In genomic region chr9:131320031-131320685, GRCh38 we compare ENCODE assay signal across 18 cellular contexts. TPM values are rescaled to one million over a fixed set of nuclear protein-coding genes. Genes with fewer than 3 reads are reported as not detected.
A peak's percentile ranks its signal among the peaks of the same experiment; 100 is the strongest.
DNase-seq lines count a peak whose midpoint lies in the region; ATAC-seq and TF ChIP-seq lines count a peak whose summit lies in the region.
"Had no signal": no experiment of that assay in that cellular context is flagged by ENCODE, and none has a peak within 500 bp of the region (broad histone marks: within the 10 kb centered on the region; RNA-seq: fewer than 3 reads in every experiment).

No MANE protein-coding gene starts in this region.

- no peak for ATAC-seq in lower lobe of right lung
- ATAC-seq in activated CD8-positive, alpha-beta T cell treated with anti-CD3 and anti-CD28 coated beads for 36 hours, result no peak
- ATAC-seq: activated T-cell treated with anti-CD3 and anti-CD28 coated beads, Interleukin-2, amount 50 U/mL, for 72 hours; HCT116 had no signal

- H4K20me1 ChIP-seq in neural progenitor cell (ENCODE audit: low read depth), result no peaks in the 10 kb centered on the region

- no peaks in the 10 kb centered on the region for H3K4me1 Mint-ChIP-seq in activated CD8-positive, alpha-beta T cell treated with anti-CD3 and anti-CD28 coated beads for 36 hours (ENCODE audit: low read depth)
- H3K4me1 Mint-ChIP-seq in neural progenitor cell, result peaks cover 7% of the 10 kb centered on the region
- H3K4me1 Mint-ChIP-seq: activated naive CD4-positive, alpha-beta T cell treated with anti-CD3 and anti-CD28 coated beads, Interleukin-2, amount 50 U/mL, for 24 hours; CD8-positive, alpha-beta memory T cell; IgD-negative memory B cell; memory B cell had no signal

- POLR2A ChIA-PET in activated CD8-positive, alpha-beta T cell treated with anti-CD3 and anti-CD28 coated beads for 36 hours (lab: Charles Lee), result no interaction called here

- H3K4me1 ChIP-seq in lower lobe of right lung, result no peaks in the 10 kb centered on the region
- H3K4me1 ChIP-seq in thymus (ENCODE audit: control insufficient read depth, insufficient read depth, low read length), result no peaks in the 10 kb centered on the region
- no peaks in the 10 kb centered on the region for H3K4me1 ChIP-seq in neural progenitor cell

- intact Hi-C loops in lower lobe of right lung (cut with DNase I), result no loop called here
- intact Hi-C loops in activated CD8-positive, alpha-beta T cell treated with anti-CD3 and anti-CD28 coated beads for 36 hours (cut with micrococcal nuclease), result no loop called here

- H3K36me3 ChIP-seq in lower lobe of right lung, result no peaks in the 10 kb centered on the region
- H3K36me3 ChIP-seq in thymus (ENCODE audit: control insufficient read depth, insufficient read depth), result no peaks in the 10 kb centered on the region
- H3K36me3 ChIP-seq in neural progenitor cell, result no peaks in the 10 kb centered on the region

- no peak overlapping the region for H3K4me2 ChIP-seq in neural progenitor cell

- H3K27ac ChIP-seq in lower lobe of right lung (no peak overlapping the region), thymus (ENCODE audit: low read depth) (peak overlapping the region; percentile 13), neural progenitor cell (no peak overlapping the region)

- no peak overlapping the region for H3K9ac ChIP-seq in neural progenitor cell

- H3K9me3 ChIP-seq in lower lobe of right lung (no peaks in the 10 kb centered on the region), thymus (ENCODE audit: control insufficient read depth) (no peaks in the 10 kb centered on the region), neural progenitor cell (ENCODE audit: low read depth) (no peaks in the 10 kb centered on the region)

- H3F3A ChIP-seq in neural progenitor cell (ENCODE audit: low read depth), result no peaks in the 10 kb centered on the region

- H3K4me3 Mint-ChIP-seq in activated CD8-positive, alpha-beta T cell treated with anti-CD3 and anti-CD28 coated beads for 36 hours, result no peak overlapping the region
- no peak overlapping the region for H3K4me3 Mint-ChIP-seq in neural progenitor cell
- H3K4me3 Mint-ChIP-seq: activated naive CD4-positive, alpha-beta T cell treated with anti-CD3 and anti-CD28 coated beads, Interleukin-2, amount 50 U/mL, for 24 hours; activated T-cell treated with anti-CD3 and anti-CD28 coated beads, Interleukin-2, amount 50 U/mL, for 72 hours; CD8-positive, alpha-beta memory T cell; IgD-negative memory B cell; memory B cell had no signal

- H3K79me2 ChIP-seq in neural progenitor cell (ENCODE audit: low read depth), result no peaks in the 10 kb centered on the region

- H3K27me3 Mint-ChIP-seq in activated CD8-positive, alpha-beta T cell treated with anti-CD3 and anti-CD28 coated beads for 36 hours, result no peaks in the 10 kb centered on the region
- H3K27me3 Mint-ChIP-seq in neural progenitor cell (ENCODE audit: insufficient read depth, low read depth), result no peaks in the 10 kb centered on the region
- H3K27me3 Mint-ChIP-seq: activated naive CD4-positive, alpha-beta T cell treated with anti-CD3 and anti-CD28 coated beads, Interleukin-2, amount 50 U/mL, for 24 hours had no signal

- CTCF ChIA-PET in activated CD8-positive, alpha-beta T cell treated with anti-CD3 and anti-CD28 coated beads for 36 hours (lab: Charles Lee), result interaction anchor here (0.6 to 1.2 kb wide), 2 partner anchors 30 to 274 kb away, joined by 3 to 4 read pairs; no protein-coding TSS in a partner anchor

- TF ChIP-seq CTCF in fibroblast of mammary gland (conservative IDR thresholded peaks at IDR 0.05; ENCODE audit: control insufficient read depth, insufficient read depth, low read depth, low read length) (no peak), lower lobe of right lung (IDR thresholded peaks at IDR 0.05) (no peak), neural progenitor cell (IDR thresholded peaks at IDR 0.05) (no peak)
- no peak for TF ChIP-seq CTCF in activated CD8-positive, alpha-beta T cell treated with anti-CD3 and anti-CD28 coated beads for 36 hours (IDR thresholded peaks at IDR 0.05)

- H2AFZ ChIP-seq in neural progenitor cell (replicated peaks), result no peak overlapping the region

- H3K27ac Mint-ChIP-seq in activated CD8-positive, alpha-beta T cell treated with anti-CD3 and anti-CD28 coated beads for 36 hours, result no peak overlapping the region
- H3K27ac Mint-ChIP-seq in neural progenitor cell, result no peak overlapping the region
- H3K27ac Mint-ChIP-seq: activated naive CD4-positive, alpha-beta T cell treated with anti-CD3 and anti-CD28 coated beads, Interleukin-2, amount 50 U/mL, for 24 hours; activated T-cell treated with anti-CD3 and anti-CD28 coated beads, Interleukin-2, amount 50 U/mL, for 72 hours; CD8-positive, alpha-beta memory T cell; IgD-negative memory B cell; memory B cell had no signal

- H3K9me3 Mint-ChIP-seq in activated CD8-positive, alpha-beta T cell treated with anti-CD3 and anti-CD28 coated beads for 36 hours, result no peaks in the 10 kb centered on the region
- no peaks in the 10 kb centered on the region for H3K9me3 Mint-ChIP-seq in neural progenitor cell
- H3K9me3 Mint-ChIP-seq: activated naive CD4-positive, alpha-beta T cell treated with anti-CD3 and anti-CD28 coated beads, Interleukin-2, amount 50 U/mL, for 24 hours; activated T-cell treated with anti-CD3 and anti-CD28 coated beads, Interleukin-2, amount 50 U/mL, for 72 hours; CD8-positive, alpha-beta memory T cell; IgD-negative memory B cell; memory B cell had no signal

- H3K27me3 ChIP-seq in lower lobe of right lung (ENCODE audit: low read depth) (no peaks in the 10 kb centered on the region), thymus (ENCODE audit: control insufficient read depth, insufficient read depth) (no peaks in the 10 kb centered on the region), neural progenitor cell (no peaks in the 10 kb centered on the region)

- H3K36me3 Mint-ChIP-seq in activated CD8-positive, alpha-beta T cell treated with anti-CD3 and anti-CD28 coated beads for 36 hours (ENCODE audit: low read depth), result no peaks in the 10 kb centered on the region
- no peaks in the 10 kb centered on the region for H3K36me3 Mint-ChIP-seq in neural progenitor cell
- H3K36me3 Mint-ChIP-seq: activated naive CD4-positive, alpha-beta T cell treated with anti-CD3 and anti-CD28 coated beads, Interleukin-2, amount 50 U/mL, for 24 hours; CD8-positive, alpha-beta memory T cell; memory B cell had no signal

- H3K4me3 ChIP-seq in fibroblast of mammary gland (ENCODE audit: control insufficient read depth, low read depth, low read length) (no peak overlapping the region), lower lobe of right lung (no peak overlapping the region), thymus (ENCODE audit: low read length) (no peak overlapping the region), neural progenitor cell (no peak overlapping the region)

- DNase-seq in NCI-H2171 treated with DMSO at 0.1 percent for 48 hours (lab: John Stamatoyannopoulos, UW), result peak; percentile 68
- peak; percentile 47 for DNase-seq in fibroblast of mammary gland (ENCODE audit: low read depth)
- peak; percentile 19 for DNase-seq in lower lobe of right lung
- no peak for DNase-seq in activated CD4-positive, alpha-beta T cell treated with anti-CD3 and anti-CD28 coated beads, Interleukin-2, amount 50 U/mL, for 1 hour
- no peak for DNase-seq in activated CD8-positive, alpha-beta T cell treated with anti-CD3 and anti-CD28 coated beads for 36 hours
- DNase-seq in neural progenitor cell (ENCODE audit: low spot score), result no peak
- DNase-seq: activated T-cell treated with anti-CD3 and anti-CD28 coated beads, Interleukin-2, amount 50 U/mL, for 72 hours; foreskin melanocyte; GF-D8; NCI-H526; stimulated activated CD4-positive, alpha-beta T cell treated with anti-CD3 and anti-CD28 coated beads, Interleukin-15, amount 100 ng/mL, for 24 hours had no signal

- 94% methylated on average over 19 of the region's 19 CpGs for whole genome bisulfite sequencing in thymus

RNA-seq across cellular contexts. Expression of gene PLPP7, which starts 30.6 kb away (rescaled TPM):
- total RNA-seq in lower lobe of right lung, result 1.7 TPM
- polyA plus RNA-seq in thymus, result 0.96 TPM
- total RNA-seq in activated CD8-positive, alpha-beta T cell treated with anti-CD3 and anti-CD28 coated beads for 36 hours, result under 1 TPM in 1 of 2 experiments, not detected in 1; 0.11 TPM
- 5.4 and 11.5 TPM in 2 replicates for total RNA-seq in neural progenitor cell (ENCODE audit: low replicate concordance)
- total RNA-seq: CD8-positive, alpha-beta memory T cell had no signal
- polyA plus RNA-seq: CD8-positive, alpha-beta memory T cell; keratinocyte had no signal

RNA-seq across cellular contexts. Expression of gene FAM78A, which starts 43.8 kb away (rescaled TPM):
- total RNA-seq in lower lobe of right lung (18.3 TPM), neural progenitor cell (ENCODE audit: low replicate concordance) (0.32 and 1.5 TPM in 2 replicates)
- polyA plus RNA-seq in thymus, result 28.2 TPM
- 10 to 100 TPM; 36.2 to 39.8 TPM for total RNA-seq in activated CD8-positive, alpha-beta T cell treated with anti-CD3 and anti-CD28 coated beads for 36 hours

Comparison
In these comparisons a context has a peak if more than half of its experiments do, and no peak if none do; other contexts are left out.
1. DNase-seq: peak in NCI-H2171 treated with DMSO at 0.1 percent for 48 hours (single experiment), fibroblast of mammary gland (single experiment) and lower lobe of right lung (single experiment); none in activated CD4-positive, alpha-beta T cell treated with anti-CD3 and anti-CD28 coated beads, Interleukin-2, amount 50 U/mL, for 1 hour (single experiment), activated CD8-positive, alpha-beta T cell treated with anti-CD3 and anti-CD28 coated beads for 36 hours (single experiment) and neural progenitor cell (single experiment).